ENCODE assay signal across 8 cellular contexts in genomic region chr7:37901236-37901827, GRCh38. TPM values are rescaled to one million over a fixed set of nuclear protein-coding genes. Genes with fewer than 3 reads are reported as not detected.
DNase-seq lines count a peak whose midpoint lies in the region; TF ChIP-seq lines count a peak whose summit lies in the region.

No MANE protein-coding gene starts in this region.

- H3K4me1 ChIP-seq in NT2/D1 (ENCODE audit: insufficient read depth, insufficient read length) (no peaks in the 10 kb centered on the region), neural progenitor cell (no peaks in the 10 kb centered on the region)

- H3K9me3 Mint-ChIP-seq in endothelial cell (ENCODE audit: unreplicated experiment): no peaks in the 10 kb centered on the region
- H3K9me3 Mint-ChIP-seq in neural progenitor cell: peaks cover 2% of the 10 kb centered on the region

- TF ChIP-seq CTCF in AG09309 (IDR thresholded peaks at IDR 0.05; ENCODE audit: control insufficient read depth, insufficient read depth, low read depth, low read length, missing control alignments) (peak; percentile 53), GM20000 (IDR thresholded peaks at IDR 0.05; ENCODE audit: extremely low read depth, missing control alignments) (no peak), endothelial cell (IDR thresholded peaks at IDR 0.05; ENCODE audit: unreplicated experiment) (peak; percentile 81), neural progenitor cell (IDR thresholded peaks at IDR 0.05) (peak; percentile 75)

- H4K20me1 ChIP-seq in neural progenitor cell (ENCODE audit: low read depth): no peaks in the 10 kb centered on the region

- no peaks in the 10 kb centered on the region for H3K27me3 ChIP-seq in NT2/D1 (ENCODE audit: insufficient read depth, insufficient read length)
- no peaks in the 10 kb centered on the region for H3K27me3 ChIP-seq in neural progenitor cell

- no peaks in the 10 kb centered on the region for H3K79me2 ChIP-seq in neural progenitor cell (ENCODE audit: low read depth)

- H3K27ac ChIP-seq in neural progenitor cell: no peak overlapping the region

- no peaks in the 10 kb centered on the region for H3K36me3 Mint-ChIP-seq in endothelial cell (ENCODE audit: low read depth, unreplicated experiment)
- H3K36me3 Mint-ChIP-seq in neural progenitor cell: no peaks in the 10 kb centered on the region

- H3K4me3 Mint-ChIP-seq in endothelial cell (ENCODE audit: unreplicated experiment) (no peak overlapping the region), neural progenitor cell (no peak overlapping the region)

- no peak overlapping the region for H3K4me2 ChIP-seq in neural progenitor cell

- no peak overlapping the region for H3K27ac Mint-ChIP-seq in endothelial cell (ENCODE audit: unreplicated experiment)
- H3K27ac Mint-ChIP-seq in neural progenitor cell: peak overlapping the region; percentile 31

- H3K9ac ChIP-seq in NT2/D1 (ENCODE audit: insufficient read length, low read depth): no peak overlapping the region
- no peak overlapping the region for H3K9ac ChIP-seq in neural progenitor cell

- H3K4me1 Mint-ChIP-seq in endothelial cell (ENCODE audit: unreplicated experiment): no peaks in the 10 kb centered on the region
- H3K4me1 Mint-ChIP-seq in neural progenitor cell: peaks cover 3% of the 10 kb centered on the region

- no peaks in the 10 kb centered on the region for H3K9me3 ChIP-seq in NT2/D1 (ENCODE audit: insufficient read depth, low read length)
- H3K9me3 ChIP-seq in neural progenitor cell (ENCODE audit: low read depth): no peaks in the 10 kb centered on the region

- no peak overlapping the region for H3K4me3 ChIP-seq in AG09309 (ENCODE audit: control insufficient read depth, low read depth, low read length)
- H3K4me3 ChIP-seq in NT2/D1 (ENCODE audit: insufficient read length, low read depth): no peak overlapping the region
- H3K4me3 ChIP-seq in neural progenitor cell: no peak overlapping the region

- peak; percentile 37 for DNase-seq in AG09309 (ENCODE audit: low read depth)
- DNase-seq in GM20000 (ENCODE audit: low spot score): peak; percentile 30
- DNase-seq in NT2/D1 (ENCODE audit: low read depth, low spot score): peak; percentile 55
- DNase-seq in endothelial cell (ENCODE audit: low spot score): no peak
- DNase-seq in neural progenitor cell (ENCODE audit: low spot score): peak; percentile 55
- no peak for DNase-seq in NCI-H2196 treated with DMSO at 0.1 percent for 48 hours (lab: John Stamatoyannopoulos, UW; ENCODE audit: unreplicated experiment)
- no peak for DNase-seq in T-helper 9 cell
- DNase-seq in hepatic stellate cell (ENCODE audit: low spot score): no peak

- H3K36me3 ChIP-seq in NT2/D1 (ENCODE audit: insufficient read depth, insufficient read length, low read length) (no peaks in the 10 kb centered on the region), neural progenitor cell (no peaks in the 10 kb centered on the region)

- H3K27me3 Mint-ChIP-seq in endothelial cell (ENCODE audit: unreplicated experiment) (no peaks in the 10 kb centered on the region), neural progenitor cell (ENCODE audit: insufficient read depth, low read depth) (peaks cover 4% of the 10 kb centered on the region)

- H3F3A ChIP-seq in neural progenitor cell (ENCODE audit: low read depth): no peaks in the 10 kb centered on the region

- H2AFZ ChIP-seq in neural progenitor cell (replicated peaks): peak overlapping the region; percentile 70

RNA-seq across cellular contexts. Expression of gene SFRP4, which starts 15.3 kb away (rescaled TPM):
- total RNA-seq in endothelial cell (ENCODE audit: unreplicated experiment) (not detected), neural progenitor cell (ENCODE audit: low replicate concordance) (not detected in 2 replicates)

RNA-seq across cellular contexts. Expression of gene EPDR1, which starts 19.1 kb away (rescaled TPM):
- 11.7 TPM for total RNA-seq in endothelial cell (ENCODE audit: unreplicated experiment)
- 6.8 and 10.6 TPM in 2 replicates for total RNA-seq in neural progenitor cell (ENCODE audit: low replicate concordance)

RNA-seq across cellular contexts. Expression of gene NME8, which starts 52.9 kb away (rescaled TPM):
- total RNA-seq in endothelial cell (ENCODE audit: unreplicated experiment): not detected
- total RNA-seq in neural progenitor cell (ENCODE audit: low replicate concordance): 0.34 and 9.0 TPM in 2 replicates

Comparison
In these comparisons a context has a peak if more than half of its experiments do, and no peak if none do; other contexts are left out.
1. DNase-seq: peak in AG09309 (single experiment), GM20000 (single experiment), NT2/D1 (single experiment) and neural progenitor cell (single experiment); none in endothelial cell (single experiment), NCI-H2196 treated with DMSO at 0.1 percent for 48 hours (single experiment), T-helper 9 cell (single experiment) and hepatic stellate cell (single experiment).